ENCODE assay signal across 18 cellular contexts in the genomic region with DNA sequence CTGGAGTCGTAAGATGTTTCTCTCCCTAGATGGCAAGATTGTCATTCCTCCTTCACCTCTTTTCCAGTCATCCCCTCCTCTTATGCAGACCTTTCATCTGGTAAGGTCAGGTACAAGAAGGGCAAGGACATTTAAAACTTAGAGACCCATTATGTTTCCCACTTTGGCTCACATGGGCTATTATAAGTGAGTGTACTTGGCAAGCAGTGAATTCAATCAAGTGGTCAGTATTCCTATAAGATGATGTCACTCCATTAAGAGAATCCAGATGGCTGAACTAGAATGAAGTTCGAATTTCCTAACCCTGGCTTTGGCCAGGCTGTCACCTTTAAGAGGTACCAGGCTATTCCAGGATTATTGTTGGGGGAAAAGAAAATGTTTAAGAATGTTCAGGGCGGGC.
DNase-seq lines count a peak whose midpoint lies in the region; ATAC-seq, FAIRE-seq and TF ChIP-seq lines count a peak whose summit lies in the region.
"Had no signal": no experiment of that assay in that cellular context is flagged by ENCODE, and none has a peak within 500 bp of the region (broad histone marks: within the 10 kb centered on the region; RNA-seq: fewer than 3 reads in every experiment).

No MANE protein-coding gene starts in this region.

- no peak for TF ChIP-seq CTCF in AG09319 (IDR thresholded peaks at IDR 0.05; ENCODE audit: low read depth, low read length)
- TF ChIP-seq CTCF in astrocyte of the spinal cord (IDR thresholded peaks at IDR 0.05; ENCODE audit: low read depth, low read length): no peak

- no peak for FAIRE-seq in H54 (lab: Jason Lieb, UNC)
- FAIRE-seq: HTR-8/SVneo, RCC 7860 had no signal

- H3K4me3 ChIP-seq in astrocyte of the spinal cord (ENCODE audit: low read depth, low read length): no peak overlapping the region
- H3K4me3 ChIP-seq: BLaER1, ovary, stomach had no signal

- in situ Hi-C loops in astrocyte of the spinal cord (cut with HindIII; ENCODE audit: low sequenced_read_pairs): no loop called here

- ATAC-seq in GM18907 (IDR thresholded peaks at IDR 0.05; ENCODE audit: unreplicated experiment): no peak

- TF ChIP-seq POLR2A in H54 (IDR thresholded peaks at IDR 0.05; ENCODE audit: low read depth, low read length): no peak

- peak; percentile 37 for DNase-seq in AG09319 (ENCODE audit: extremely low read depth, low read depth)
- DNase-seq in HCEC 1CT: peak; percentile 68
- peak; percentile 59 for DNase-seq in astrocyte of the spinal cord (ENCODE audit: low read depth, low spot score)
- DNase-seq in iris pigment epithelial cell (ENCODE audit: low read depth): peak; percentile 62
- no peak for DNase-seq in H54 (ENCODE audit: insufficient read length, low spot score)
- no peak for DNase-seq in CD1c-positive myeloid dendritic cell (ENCODE audit: extremely low spot score)
- DNase-seq: activated CD4-positive, alpha-beta T cell treated with anti-CD3 and anti-CD28 coated beads for 48 hours; activated effector memory CD4-positive, alpha-beta T cell treated with anti-CD3 and anti-CD28 coated beads, Interleukin-2, amount 50 U/mL, for 16 hours; amygdala; cerebellar nuclear complex; NCI-H82; ovary; stimulated activated CD4-positive, alpha-beta T cell treated with anti-CD3 and anti-CD28 coated beads, Interleukin-2, amount 100 ng/mL, for 24 hours; stomach had no signal

Comparison
In these comparisons a context has a peak if more than half of its experiments do, and no peak if none do; other contexts are left out.
1. DNase-seq: peak in AG09319 (single experiment), HCEC 1CT (single experiment), astrocyte of the spinal cord (single experiment) and iris pigment epithelial cell (single experiment); none in H54 (single experiment) and CD1c-positive myeloid dendritic cell (single experiment).